ENCODE assay signal across 13 cellular contexts in the genomic region with DNA sequence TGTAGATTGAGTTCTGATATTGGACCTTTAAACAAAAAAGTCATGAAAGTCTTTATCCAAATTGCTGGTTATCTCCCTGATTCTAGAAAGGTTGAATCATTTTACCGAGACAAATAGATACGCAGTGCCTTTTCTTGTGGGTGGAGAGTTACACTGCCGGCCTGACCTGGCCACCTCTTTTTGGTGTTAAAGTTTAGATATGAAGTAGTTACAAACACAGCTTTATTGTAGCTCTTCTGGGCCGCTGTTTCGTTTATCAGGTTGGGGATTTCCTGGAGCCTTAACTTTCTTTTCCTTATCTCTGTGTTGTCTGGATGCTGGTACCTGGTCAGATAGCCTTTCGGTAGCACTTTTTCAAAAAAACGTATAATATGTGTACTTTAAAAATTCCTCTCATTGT.
"Had no signal": no experiment of that assay in that cellular context is flagged by ENCODE, and none has a peak within 500 bp of the region (broad histone marks: within the 10 kb centered on the region; RNA-seq: fewer than 3 reads in every experiment).

No MANE protein-coding gene starts in this region.

- H3K27me3 ChIP-seq: gastroesophageal sphincter, uterus had no signal

- H3K9me3 ChIP-seq: gastroesophageal sphincter, lower lobe of right lung, thoracic aorta, uterus had no signal

- H3K4me3 ChIP-seq: gastroesophageal sphincter, lower lobe of right lung, thoracic aorta, uterus had no signal

- ATAC-seq: activated naive CD8-positive, alpha-beta T cell treated with anti-CD3 and anti-CD28 coated beads, Interleukin-2, amount 50 U/mL, for 24 hours; gastroesophageal sphincter; naive thymus-derived CD8-positive, alpha-beta T cell had no signal

- H3K4me1 ChIP-seq: uterus had no signal

- H3K27ac ChIP-seq: gastroesophageal sphincter, lower lobe of right lung, thoracic aorta, uterus had no signal

- DNase-seq: activated CD4-positive, alpha-beta memory T cell treated with anti-CD3 and anti-CD28 coated beads, Interleukin-2, amount 10 ng/mL, durations not matched to agents 7 days and 5 days; activated CD4-positive, CD25-positive, alpha-beta regulatory T cell treated with anti-CD3 and anti-CD28 coated beads, Interleukin-2, amount 50 U/mL, for 72 hours; activated CD8-positive, alpha-beta memory T cell treated with anti-CD3 and anti-CD28 coated beads, Interleukin-2, amount 50 U/mL, for 4 hours; activated naive CD4-positive, alpha-beta T cell treated with Interleukin-2 at 50 U/mL for 16 hours; activated naive CD8-positive, alpha-beta T cell treated with anti-CD3 and anti-CD28 coated beads, Interleukin-2, amount 50 U/mL, for 24 hours; lower lobe of right lung; naive thymus-derived CD8-positive, alpha-beta T cell; nucleus accumbens; stimulated activated CD4-positive, alpha-beta T cell treated with anti-CD3 and anti-CD28 coated beads, Interleukin-4, amount 100 ng/mL, for 1 hour; stimulated activated CD8-positive, alpha-beta memory T cell treated with anti-CD3 and anti-CD28 coated beads, Interleukin-4, amount 100 ng/mL, for 48 hours; uterus had no signal

- H3K36me3 ChIP-seq: gastroesophageal sphincter, lower lobe of right lung, thoracic aorta, uterus had no signal
